In the genomic region with DNA sequence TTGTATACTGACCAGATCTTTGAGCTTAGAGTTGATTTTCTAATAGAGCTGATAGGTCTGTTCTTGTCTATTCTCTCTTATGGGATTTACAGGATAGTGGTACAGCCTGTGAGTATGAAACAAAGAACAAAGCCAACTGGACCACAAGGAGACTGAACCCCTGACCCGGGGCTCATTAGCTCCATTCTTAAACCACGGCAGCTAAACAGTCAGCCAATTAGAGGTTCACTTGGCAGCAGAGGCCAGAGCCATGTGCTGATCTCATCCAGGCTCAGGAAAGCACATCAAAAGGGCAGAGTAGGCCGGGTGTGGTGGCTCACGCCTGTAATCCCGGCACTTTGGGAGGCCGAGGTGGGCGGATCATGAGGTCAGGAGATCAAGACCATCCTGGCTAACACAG, we compare ENCODE assay signal across 15 cellular contexts. TPM values are rescaled to one million over a fixed set of nuclear protein-coding genes. Genes with fewer than 3 reads are reported as not detected.
DNase-seq lines count a peak whose midpoint lies in the region; ATAC-seq and TF ChIP-seq lines count a peak whose summit lies in the region.
"Had no signal": no experiment of that assay in that cellular context is flagged by ENCODE, and none has a peak within 500 bp of the region (broad histone marks: within the 10 kb centered on the region; RNA-seq: fewer than 3 reads in every experiment).

No MANE protein-coding gene starts in this region.

- no peak overlapping the region for H4K91ac ChIP-seq in H9 (ENCODE audit: insufficient read length, low read depth, low read length)

- H3K9me3 Mint-ChIP-seq in H9 (no peaks in the 10 kb centered on the region), osteocyte (ENCODE audit: unreplicated experiment) (peaks cover 4% of the 10 kb centered on the region)
- H3K9me3 Mint-ChIP-seq: GM23338 had no signal

- H3K9me3 ChIP-seq in H9 (ENCODE audit: control insufficient read depth, low read depth, low read length) (no peaks in the 10 kb centered on the region), MG63 (no peaks in the 10 kb centered on the region), fibroblast of lung (ENCODE audit: control insufficient read depth, insufficient read depth, low read depth, low read length) (no peaks in the 10 kb centered on the region)

- H3K36me3 ChIP-seq in MG63 (0 out of 2 replicates have a peak, but pooled peaks cover 2% of the 10 kb centered on the region), fibroblast of lung (ENCODE audit: control insufficient read depth, insufficient read depth, low read length) (no peaks in the 10 kb centered on the region)

- H3K23ac ChIP-seq in H9 (ENCODE audit: insufficient read length, low read depth, low read length): no peak overlapping the region

- H3K36me3 Mint-ChIP-seq in H9 (ENCODE audit: insufficient read depth in 1 of 3, low read depth in 3 of 3): peaks cover 0 to 3% (median 2%) of the 10 kb centered on the region in 3 experiments; a peak in 3 of 7 replicates
- H3K36me3 Mint-ChIP-seq in osteocyte (ENCODE audit: unreplicated experiment): peaks cover 17% of the 10 kb centered on the region

- H3K56ac ChIP-seq in H9 (ENCODE audit: insufficient read length, low read depth, low read length): no peak overlapping the region

- DNase-seq in H9: no peak
- DNase-seq in MG63: peak; percentile 12
- peak; percentile 10 to 19 for DNase-seq in fibroblast of lung (ENCODE audit: low read depth in 2 of 2)
- no peak for DNase-seq in osteocyte (ENCODE audit: extremely low spot score, unreplicated experiment)
- no peak for DNase-seq in hippocampal formation (lab: John Stamatoyannopoulos, UW)
- no peak for DNase-seq in activated CD4-positive, alpha-beta T cell treated with anti-CD3 and anti-CD28 coated beads, Interleukin-2, amount 50 U/mL, for 4 hours
- DNase-seq: CD4-positive, alpha-beta memory T cell; NCI-H1105 treated with DMSO at 0.1 percent for 48 hours; NCI-H1694 treated with DMSO at 0.1 percent for 48 hours; NCI-H2107; NCI-H2227 treated with DMSO at 0.1 percent for 48 hours; NCI-H526; SHP77 treated with DMSO at 0.1 percent for 48 hours had no signal

- H2BK5ac ChIP-seq in H9 (ENCODE audit: insufficient read length, low read length): no peak overlapping the region

- no peaks in the 10 kb centered on the region for H3K79me1 ChIP-seq in H9 (ENCODE audit: insufficient read depth, low read depth, low read length, poor library complexity, severe bottlenecking)

- ATAC-seq in GM18873 (IDR thresholded peaks at IDR 0.05; ENCODE audit: low FRiP score, unreplicated experiment): no peak
- ATAC-seq: GM23338 had no signal

- H2BK12ac ChIP-seq in H9 (ENCODE audit: insufficient read length, low read depth, low read length): no peak overlapping the region

- peaks cover 4% of the 10 kb centered on the region; the same call in 1 of the 2 replicates for H3K4me1 ChIP-seq in H9 (ENCODE audit: insufficient read depth, low read length)
- peaks cover 2% of the 10 kb centered on the region for H3K4me1 ChIP-seq in fibroblast of lung (ENCODE audit: control insufficient read depth, extremely low read depth, insufficient read depth, low read length)

- H3K79me2 ChIP-seq in H9 (ENCODE audit: insufficient read depth, low read length) (no peaks in the 10 kb centered on the region), fibroblast of lung (ENCODE audit: control insufficient read depth, insufficient read depth, low read length) (no peaks in the 10 kb centered on the region)

- no peak overlapping the region for H2AK5ac ChIP-seq in H9 (ENCODE audit: insufficient read length, low read length)

- H4K5ac ChIP-seq in H9 (ENCODE audit: insufficient read length, low read depth, low read length): no peak overlapping the region

- H4K8ac ChIP-seq in H9 (replicated peaks; ENCODE audit: insufficient read length, low read depth, low read length): no peak overlapping the region

- H3K4me3 ChIP-seq in MG63 (no peak overlapping the region), fibroblast of lung (replicated peaks in 1 of 4; ENCODE audit: control extremely low read depth in 1 of 4, insufficient read depth in 1 of 4, low read depth in 3 of 4, low read length in 4 of 4) (no peak overlapping the region)
- H3K4me3 ChIP-seq: GM23338 had no signal

- TF ChIP-seq CTCF in H9 (conservative IDR thresholded peaks at IDR 0.05) (no peak), fibroblast of lung (conservative IDR thresholded peaks at IDR 0.05 in 1 of 2, IDR thresholded peaks at IDR 0.05 in 1 of 2; ENCODE audit: low read depth in 1 of 2, low read length in 2 of 2) (no peak), osteocyte (IDR thresholded peaks at IDR 0.05) (no peak)

- H3K9ac ChIP-seq in H9 (ENCODE audit: extremely low read depth, insufficient read length, low read length): no peak overlapping the region
- no peak overlapping the region for H3K9ac ChIP-seq in fibroblast of lung (ENCODE audit: insufficient read depth, low read length)

- no peak overlapping the region for H3T11ph ChIP-seq in H9 (ENCODE audit: low read length)

- no peak overlapping the region for H3K4ac ChIP-seq in H9 (ENCODE audit: low read depth, low read length)

- no peak overlapping the region for H3K18ac ChIP-seq in H9 (ENCODE audit: insufficient read length, low read depth, low read length)

- H3K4me1 Mint-ChIP-seq in H9: peaks cover 17 to 18% of the 10 kb centered on the region in 2 experiments
- H3K4me1 Mint-ChIP-seq in osteocyte (ENCODE audit: unreplicated experiment): peaks cover 49% of the 10 kb centered on the region

- H3K23me2 ChIP-seq in H9 (ENCODE audit: insufficient read length, low read depth, low read length, poor library complexity, severe bottlenecking): no peaks in the 10 kb centered on the region

- H3K4me2 ChIP-seq in H9 (ENCODE audit: insufficient read depth, insufficient read length, low read length) (no peak overlapping the region), fibroblast of lung (ENCODE audit: extremely low read depth, insufficient read depth, low read length) (no peak overlapping the region)
- H3K4me2 ChIP-seq: GM23338 had no signal

- no peak overlapping the region for H2BK20ac ChIP-seq in H9 (ENCODE audit: low read depth, low read length, poor library complexity, severe bottlenecking)

- H3K27me3 Mint-ChIP-seq in H9 (ENCODE audit: low read depth) (no peaks in the 10 kb centered on the region), osteocyte (ENCODE audit: unreplicated experiment) (no peaks in the 10 kb centered on the region)
- H3K27me3 Mint-ChIP-seq: CD4-positive, alpha-beta memory T cell had no signal

- H2AFZ ChIP-seq in H9 (ENCODE audit: low read length): no peak overlapping the region
- H2AFZ ChIP-seq in fibroblast of lung (ENCODE audit: low read length): no peak overlapping the region
- H2AFZ ChIP-seq: GM23338 had no signal

- H3K4me3 Mint-ChIP-seq in H9: no peak overlapping the region
- no peak overlapping the region for H3K4me3 Mint-ChIP-seq in osteocyte (ENCODE audit: unreplicated experiment)
- H3K4me3 Mint-ChIP-seq: CD4-positive, alpha-beta memory T cell; GM23338 had no signal

- no peaks in the 10 kb centered on the region for H3K27me3 ChIP-seq in H9 (ENCODE audit: insufficient read depth, low read length)
- no peaks in the 10 kb centered on the region for H3K27me3 ChIP-seq in MG63
- H3K27me3 ChIP-seq in fibroblast of lung (ENCODE audit: control insufficient read depth, insufficient read depth, low read length): no peaks in the 10 kb centered on the region

- H3K27ac ChIP-seq in H9 (ENCODE audit: insufficient read length, low read depth, low read length): no peak overlapping the region
- H3K27ac ChIP-seq in fibroblast of lung (ENCODE audit: insufficient read depth, low read length): no peak overlapping the region

- WGBS in H9 (ENCODE audit: extremely low coverage, insufficient read length, low lambda C conversion rate): no CpG with 5 or more reads among the region's 7 CpGs

- H3K27ac Mint-ChIP-seq in H9 (peak overlapping the region in 2 of 3 experiments; percentile 21 to 38; a peak in 1 of 7 replicates), osteocyte (ENCODE audit: unreplicated experiment) (peak overlapping the region; percentile 90)
- H3K27ac Mint-ChIP-seq: CD4-positive, alpha-beta memory T cell; GM23338 had no signal

- no peak overlapping the region for H3K14ac ChIP-seq in H9 (ENCODE audit: insufficient read depth, low read length)

- H2BK120ac ChIP-seq in H9 (ENCODE audit: low read depth, low read length, poor library complexity, severe bottlenecking): no peak overlapping the region

- H2BK15ac ChIP-seq in H9 (ENCODE audit: low read depth, low read length): no peak overlapping the region

- H4K20me1 ChIP-seq in H9 (ENCODE audit: control insufficient read depth, insufficient read depth, insufficient read length) (no peaks in the 10 kb centered on the region), fibroblast of lung (ENCODE audit: control insufficient read depth, extremely low read depth, insufficient read depth, low read length) (no peaks in the 10 kb centered on the region)

RNA-seq across cellular contexts. Expression of a gene that starts 59.1 kb away (rescaled TPM):
- 49.0 and 51.5 TPM in 2 replicates for total RNA-seq in H9 (2021)
- total RNA-seq in MG63 (2014; rRNA removed; shearing (Covaris generic); ENCODE audit: low replicate concordance): 37.6 and 84.2 TPM in 2 replicates
- total RNA-seq in fibroblast of lung: 16.7 and 20.3 TPM in 2 replicates
- polyA plus RNA-seq in fibroblast of lung: 40.9 and 44.5 TPM in 2 replicates
- 35.6 and 37.9 TPM in 2 replicates for polyA plus RNA-seq in fibroblast of lung (2012)
- 21.4 and 27.9 TPM in 2 replicates for polyA minus RNA-seq in fibroblast of lung (ENCODE audit: low replicate concordance)
- 26.7 and 30.2 TPM in 2 replicates for total RNA-seq in osteocyte

Comparison
In these comparisons a context has a peak if more than half of its experiments do, and no peak if none do; other contexts are left out.
1. DNase-seq: peak in MG63 (single experiment) and fibroblast of lung (2 of 2); none in H9 (single experiment), osteocyte (single experiment), hippocampal formation (0 of 2) and activated CD4-positive, alpha-beta T cell treated with anti-CD3 and anti-CD28 coated beads, Interleukin-2, amount 50 U/mL, for 4 hours (0 of 2).